Comparison of ENCODE assay signal across 21 cellular contexts in genomic region chr12:100189241-100190012, GRCh38. TPM values are rescaled to one million over a fixed set of nuclear protein-coding genes. Genes with fewer than 3 reads are reported as not detected.
DNase-seq lines count a peak whose midpoint lies in the region; ATAC-seq and TF ChIP-seq lines count a peak whose summit lies in the region.
"Had no signal": no experiment of that assay in that cellular context is flagged by ENCODE, and none has a peak within 500 bp of the region (broad histone marks: within the 10 kb centered on the region; RNA-seq: fewer than 3 reads in every experiment).

No MANE protein-coding gene starts in this region.

- peak overlapping the region; percentile 4 for H3K27ac Mint-ChIP-seq in endodermal cell
- H3K27ac Mint-ChIP-seq in stimulated activated memory B cell treated with anti-CD40 and anti-IgM and Interleukin-4, amounts not matched to agents 10 μg/mL and 1 μg/mL and 100 μg/mL, for 72 hours: peak overlapping the region; percentile 5
- H3K27ac Mint-ChIP-seq: HFFc6 had no signal

- no peaks in the 10 kb centered on the region for H3K27me3 ChIP-seq in endodermal cell (ENCODE audit: control insufficient read depth, insufficient read depth, low read length, poor library complexity, severe bottlenecking)
- H3K27me3 ChIP-seq in mesendoderm (ENCODE audit: insufficient read depth, low read length, poor library complexity): no peaks in the 10 kb centered on the region
- H3K27me3 ChIP-seq: MG63, SJCRH30 had no signal

- no peak overlapping the region for H3K4ac ChIP-seq in mesendoderm (ENCODE audit: low read depth, low read length)

- no peaks in the 10 kb centered on the region for H3K9me3 ChIP-seq in endodermal cell (ENCODE audit: control insufficient read depth, low read length)
- H3K9me3 ChIP-seq: MG63, SJCRH30 had no signal

- H2BK5ac ChIP-seq in mesendoderm (ENCODE audit: low read length): no peak overlapping the region

- no peak overlapping the region for H2BK15ac ChIP-seq in mesendoderm (replicated peaks; ENCODE audit: low read depth)

- no peaks in the 10 kb centered on the region for H3K9me3 Mint-ChIP-seq in endodermal cell
- no peaks in the 10 kb centered on the region for H3K9me3 Mint-ChIP-seq in stimulated activated memory B cell treated with anti-CD40 and anti-IgM and Interleukin-4, amounts not matched to agents 10 μg/mL and 1 μg/mL and 100 μg/mL, for 72 hours
- H3K9me3 Mint-ChIP-seq: HFFc6 had no signal

- H3K4me3 Mint-ChIP-seq in endodermal cell: no peak overlapping the region
- no peak overlapping the region for H3K4me3 Mint-ChIP-seq in stimulated activated memory B cell treated with anti-CD40 and anti-IgM and Interleukin-4, amounts not matched to agents 10 μg/mL and 1 μg/mL and 100 μg/mL, for 72 hours
- H3K4me3 Mint-ChIP-seq: HFFc6 had no signal

- H3K36me3 Mint-ChIP-seq in endodermal cell (ENCODE audit: low read depth): peaks cover 29% of the 10 kb centered on the region
- peaks cover 54% of the 10 kb centered on the region for H3K36me3 Mint-ChIP-seq in stimulated activated memory B cell treated with anti-CD40 and anti-IgM and Interleukin-4, amounts not matched to agents 10 μg/mL and 1 μg/mL and 100 μg/mL, for 72 hours

- no peak overlapping the region for H3K4me2 ChIP-seq in mesendoderm (ENCODE audit: low read length)

- H3K23ac ChIP-seq in mesendoderm (ENCODE audit: low read length): no peak overlapping the region

- no peak overlapping the region for H2BK120ac ChIP-seq in mesendoderm (ENCODE audit: low read depth, low read length)

- TF ChIP-seq CTCF in endodermal cell (conservative IDR thresholded peaks at IDR 0.05): no peak

- peaks cover 2% of the 10 kb centered on the region for H3K36me3 ChIP-seq in endodermal cell (ENCODE audit: control insufficient read depth, insufficient read depth, low read length)
- H3K36me3 ChIP-seq in mesendoderm (ENCODE audit: control insufficient read depth, insufficient read depth, low read length): no peaks in the 10 kb centered on the region
- H3K36me3 ChIP-seq: MG63, SJCRH30 had no signal

- H2AK5ac ChIP-seq in mesendoderm (ENCODE audit: low read length): no peak overlapping the region

- peaks cover 6% of the 10 kb centered on the region for H3K4me1 Mint-ChIP-seq in endodermal cell
- peaks cover 11% of the 10 kb centered on the region for H3K4me1 Mint-ChIP-seq in stimulated activated memory B cell treated with anti-CD40 and anti-IgM and Interleukin-4, amounts not matched to agents 10 μg/mL and 1 μg/mL and 100 μg/mL, for 72 hours

- ATAC-seq in stimulated activated memory B cell treated with anti-CD40 and anti-IgM and Interleukin-4, amounts not matched to agents 10 μg/mL and 1 μg/mL and 100 μg/mL, for 72 hours: no peak
- no peak for ATAC-seq in GM18873 (IDR thresholded peaks at IDR 0.05; ENCODE audit: low FRiP score, unreplicated experiment)
- ATAC-seq in SK-N-SH treated with all-trans-retinoic acid at 6 μM for 48 hours: no peak
- ATAC-seq: Panc1 had no signal

- H3K27me3 Mint-ChIP-seq in endodermal cell (ENCODE audit: insufficient read depth): no peaks in the 10 kb centered on the region
- no peaks in the 10 kb centered on the region for H3K27me3 Mint-ChIP-seq in stimulated activated memory B cell treated with anti-CD40 and anti-IgM and Interleukin-4, amounts not matched to agents 10 μg/mL and 1 μg/mL and 100 μg/mL, for 72 hours

- no peak overlapping the region for H4K5ac ChIP-seq in mesendoderm (ENCODE audit: low read length)

- H3K9ac ChIP-seq in endodermal cell (ENCODE audit: extremely low read depth, low read length, poor library complexity, severe bottlenecking) (no peak overlapping the region), mesendoderm (ENCODE audit: low read length) (no peak overlapping the region)

- peak; percentile 45 for DNase-seq in activated effector memory CD4-positive, alpha-beta T cell treated with anti-CD3 and anti-CD28 coated beads, Interleukin-2, amount 50 U/mL, for 16 hours
- no peak for DNase-seq in activated effector memory CD4-positive, alpha-beta T cell treated with Interleukin-2 at 50 U/mL for 16 hours
- DNase-seq in ELF-1 (ENCODE audit: low read depth, low spot score) (peak; percentile 51), endodermal cell (no peak), mesendoderm (no peak)
- DNase-seq: DMS53, GF-D8, HFFc6, MG63, NCI-H1092, NCI-H1436 treated with DMSO at 0.1 percent for 48 hours, NCI-H1930, NCI-H226, NCI-H510A treated with DMSO at 0.1 percent for 48 hours, NCI-H774, SJCRH30 had no signal

- H3K27ac ChIP-seq in endodermal cell (ENCODE audit: low read depth, low read length): no peak overlapping the region
- H3K27ac ChIP-seq in mesendoderm (ENCODE audit: low read depth, low read length): no peak overlapping the region
- H3K27ac ChIP-seq: SJCRH30 had no signal

- no peaks in the 10 kb centered on the region for H3K79me2 ChIP-seq in mesendoderm (ENCODE audit: control insufficient read depth, insufficient read depth, low read length)

- H3K4me1 ChIP-seq in endodermal cell (ENCODE audit: control insufficient read depth, insufficient read depth, low read length) (peaks cover 7% of the 10 kb centered on the region), mesendoderm (ENCODE audit: control insufficient read depth, low read depth, low read length) (no peaks in the 10 kb centered on the region)
- H3K4me1 ChIP-seq: SJCRH30 had no signal

- no peak overlapping the region for H3K56ac ChIP-seq in mesendoderm (ENCODE audit: low read length)

- 93 to 97% methylated on average over 5 to 10 of the region's 10 CpGs for WGBS in endodermal cell (ENCODE audit: insufficient coverage in 1 of 2, insufficient read length in 1 of 2), 2 experiments
- no CpG with 5 or more reads among the region's 10 CpGs for WGBS in mesendoderm (ENCODE audit: extremely low coverage, insufficient coverage, low lambda C conversion rate)

- H3K79me1 ChIP-seq in mesendoderm (ENCODE audit: low read length): no peaks in the 10 kb centered on the region

- no peak overlapping the region for H3K18ac ChIP-seq in mesendoderm (ENCODE audit: low read length)

- H3K4me3 ChIP-seq in endodermal cell (ENCODE audit: low read length) (no peak overlapping the region), mesendoderm (ENCODE audit: low read length) (no peak overlapping the region)
- H3K4me3 ChIP-seq: K562, MG63, SJCRH30 had no signal

- no peak overlapping the region for H4K8ac ChIP-seq in mesendoderm (ENCODE audit: low read depth, low read length)

TF ChIP-seq in SK-N-SH treated with all-trans-retinoic acid at 6 μM for 48 hours, 23 proteins besides CTCF, POLR2A, EP300 and RAD21 (continues in another document):
- TF ChIP-seq ISL1 (CRISPR knock-in tag; IDR thresholded peaks at IDR 0.05): no peak
- TF ChIP-seq ZNF8 (CRISPR knock-in tag; IDR thresholded peaks at IDR 0.05): no peak
- no peak for TF ChIP-seq TOX (CRISPR knock-in tag; IDR thresholded peaks at IDR 0.05; ENCODE audit: borderline replicate concordance)
- TF ChIP-seq ZFP30 (CRISPR knock-in tag; IDR thresholded peaks at IDR 0.05): no peak
- TF ChIP-seq ZNF70 (CRISPR knock-in tag; IDR thresholded peaks at IDR 0.05): no peak
- TF ChIP-seq CSRNP3 (CRISPR knock-in tag; IDR thresholded peaks at IDR 0.05): no peak
- no peak for TF ChIP-seq ZNF565 (CRISPR knock-in tag; conservative IDR thresholded peaks at IDR 0.05; ENCODE audit: low read depth)
- no peak for TF ChIP-seq ZC3H10 (CRISPR knock-in tag; IDR thresholded peaks at IDR 0.05)
- no peak for TF ChIP-seq PPARA (CRISPR knock-in tag; IDR thresholded peaks at IDR 0.05; ENCODE audit: borderline replicate concordance)
- no peak for TF ChIP-seq CSDC2 (CRISPR knock-in tag; IDR thresholded peaks at IDR 0.05)
- TF ChIP-seq BACH2 (CRISPR knock-in tag; IDR thresholded peaks at IDR 0.05; ENCODE audit: borderline replicate concordance): no peak
- TF ChIP-seq OSR1 (CRISPR knock-in tag; IDR thresholded peaks at IDR 0.05): no peak

RNA-seq across cellular contexts. Expression of gene ACTR6, which starts 11.2 kb away (rescaled TPM):
- 10 to 100 TPM; 39.4 to 47.8 TPM for total RNA-seq in endodermal cell
- polyA plus RNA-seq in endodermal cell (2013, experiment 1 of 2): 45.5 TPM
- 41.9 TPM for polyA plus RNA-seq in endodermal cell (2013, experiment 2 of 2)
- polyA plus RNA-seq in mesendoderm (2013, experiment 1 of 2): 20.5 TPM
- 19.9 TPM for polyA plus RNA-seq in mesendoderm (2013, experiment 2 of 2)

RNA-seq across cellular contexts. Expression of gene BLTP3B, which starts 46.8 kb away (rescaled TPM):
- total RNA-seq in endodermal cell: 10 to 100 TPM; 29.1 to 40.6 TPM
- 19.4 TPM for polyA plus RNA-seq in endodermal cell (2013, experiment 1 of 2)
- 18.8 TPM for polyA plus RNA-seq in endodermal cell (2013, experiment 2 of 2)
- polyA plus RNA-seq in mesendoderm (2013, experiment 1 of 2): 15.7 TPM
- 16.0 TPM for polyA plus RNA-seq in mesendoderm (2013, experiment 2 of 2)

Comparison
In these comparisons a context has a peak if more than half of its experiments do, and no peak if none do; other contexts are left out.
1. DNase-seq: peak in activated effector memory CD4-positive, alpha-beta T cell treated with anti-CD3 and anti-CD28 coated beads, Interleukin-2, amount 50 U/mL, for 16 hours (single experiment) and ELF-1 (single experiment); none in activated effector memory CD4-positive, alpha-beta T cell treated with Interleukin-2 at 50 U/mL for 16 hours (single experiment), endodermal cell (single experiment) and mesendoderm (single experiment).